1 cellular context compared by ENCODE assay signal in genomic region chr21:42518216-42518615, GRCh38.
TF ChIP-seq lines count a peak whose summit lies in the region.

No MANE protein-coding gene starts in this region.

TF ChIP-seq in GM12878, 131 proteins besides CTCF, POLR2A, EP300 and RAD21 (continued from another document):
- TF ChIP-seq SMC3 (IDR thresholded peaks at IDR 0.05; ENCODE audit: borderline replicate concordance, low read length), result no peak
- TF ChIP-seq MAX (IDR thresholded peaks at IDR 0.05; ENCODE audit: low read depth, low read length), result no peak
- no peak for TF ChIP-seq IKZF1 (conservative IDR thresholded peaks at IDR 0.05)
- no peak for TF ChIP-seq BHLHE40 (IDR thresholded peaks at IDR 0.05; ENCODE audit: borderline replicate concordance in 1 of 2, low read depth in 2 of 2, low read length in 1 of 2)
- TF ChIP-seq KAT2A (conservative IDR thresholded peaks at IDR 0.05; ENCODE audit: control insufficient read depth, low read depth, low read length), result no peak
- no peak for TF ChIP-seq TCF3 (IDR thresholded peaks at IDR 0.05; ENCODE audit: borderline replicate concordance, insufficient read depth, low read depth, low read length)
- TF ChIP-seq ZBTB4 (CRISPR knock-in tag; IDR thresholded peaks at IDR 0.05), result no peak
- no peak for TF ChIP-seq SP1 (IDR thresholded peaks at IDR 0.05; ENCODE audit: low read depth, low read length)
- TF ChIP-seq MLLT1 (IDR thresholded peaks at IDR 0.05), result no peak
- TF ChIP-seq RELA (IDR thresholded peaks at IDR 0.05; ENCODE audit: borderline replicate concordance, partially characterized antibody), result no peak
- no peak for TF ChIP-seq NR2C2 (IDR thresholded peaks at IDR 0.05; ENCODE audit: borderline replicate concordance, control insufficient read depth, insufficient read length, low read depth)
- TF ChIP-seq CREB1 (IDR thresholded peaks at IDR 0.05; ENCODE audit: low read depth), result no peak
- no peak for TF ChIP-seq CHD4 (IDR thresholded peaks at IDR 0.05)
- no peak for TF ChIP-seq RCOR1 (conservative IDR thresholded peaks at IDR 0.05; ENCODE audit: low read depth, low read length)
- TF ChIP-seq REST (IDR thresholded peaks at IDR 0.05; ENCODE audit: low read depth, low read length), result no peak
- TF ChIP-seq ATF7 (IDR thresholded peaks at IDR 0.05; ENCODE audit: low read depth), result no peak
- TF ChIP-seq RB1 (IDR thresholded peaks at IDR 0.05; ENCODE audit: borderline replicate concordance), result no peak
- TF ChIP-seq NFXL1 (IDR thresholded peaks at IDR 0.05; ENCODE audit: borderline replicate concordance), result no peak
